21 cellular contexts compared by ENCODE assay signal in genomic region chr15:69290346-69291164, GRCh38. TPM values are rescaled to one million over a fixed set of nuclear protein-coding genes. Genes with fewer than 3 reads are reported as not detected.
A peak's percentile ranks its signal among the peaks of the same experiment; 100 is the strongest.
DNase-seq lines count a peak whose midpoint lies in the region; ATAC-seq and TF ChIP-seq lines count a peak whose summit lies in the region.
"Had no signal": no experiment of that assay in that cellular context is flagged by ENCODE, and none has a peak within 500 bp of the region (broad histone marks: within the 10 kb centered on the region; RNA-seq: fewer than 3 reads in every experiment).

No MANE protein-coding gene starts in this region.

- no peak overlapping the region for H2BK120ac ChIP-seq in mesenchymal stem cell (ENCODE audit: low read depth, low read length)

- H3K23ac ChIP-seq in mesenchymal stem cell (ENCODE audit: low read length in 2 of 2), result no peak overlapping the region

- no peak for TF ChIP-seq CTCF in endothelial cell (IDR thresholded peaks at IDR 0.05; ENCODE audit: unreplicated experiment)

- H4K91ac ChIP-seq in mesenchymal stem cell (ENCODE audit: low read length), result peak overlapping the region; percentile 77

- H3K36me3 ChIP-seq in mesenchymal stem cell (ENCODE audit: control insufficient read depth in 1 of 2, insufficient read depth in 2 of 2, low read depth in 1 of 2, low read length in 2 of 2), result no peaks in the 10 kb centered on the region
- H3K36me3 ChIP-seq: prostate gland had no signal

- H2BK12ac ChIP-seq in mesenchymal stem cell (ENCODE audit: low read length in 2 of 2), result peak overlapping the region; percentile 75 to 76

- no peak overlapping the region for H3K4me3 Mint-ChIP-seq in endothelial cell (ENCODE audit: unreplicated experiment)
- H3K4me3 Mint-ChIP-seq in activated T-helper 2 cell treated with anti-CD3 and anti-CD28 coated beads, Interferon-gamma antibody, Interleukin-2, Interleukin-4, amounts not matched to agents 10 μg/mL and 5 μg/mL and 100 μg/mL, durations not matched to agents 14 hours and 24 hours and 36 hours (ENCODE audit: low read depth), result no peak overlapping the region
- H3K4me3 Mint-ChIP-seq: central memory CD8-positive, alpha-beta T cell had no signal

- H3K36me3 Mint-ChIP-seq in endothelial cell (ENCODE audit: low read depth, unreplicated experiment), result no peaks in the 10 kb centered on the region
- no peaks in the 10 kb centered on the region for H3K36me3 Mint-ChIP-seq in activated T-helper 2 cell treated with anti-CD3 and anti-CD28 coated beads, Interferon-gamma antibody, Interleukin-2, Interleukin-4, amounts not matched to agents 10 μg/mL and 5 μg/mL and 100 μg/mL, durations not matched to agents 14 hours and 24 hours and 36 hours (ENCODE audit: low read depth)

- no peak overlapping the region for H3K9ac ChIP-seq in mesenchymal stem cell (ENCODE audit: low read length)

- no peak overlapping the region for H2AK5ac ChIP-seq in mesenchymal stem cell (ENCODE audit: low read length, severe bottlenecking)

- no peak overlapping the region for H3K27ac Mint-ChIP-seq in endothelial cell (ENCODE audit: unreplicated experiment)
- H3K27ac Mint-ChIP-seq in activated T-helper 2 cell treated with anti-CD3 and anti-CD28 coated beads, Interferon-gamma antibody, Interleukin-2, Interleukin-4, amounts not matched to agents 10 μg/mL and 5 μg/mL and 100 μg/mL, durations not matched to agents 14 hours and 24 hours and 36 hours, result no peak overlapping the region

- no peaks in the 10 kb centered on the region for H3K4me1 ChIP-seq in mesenchymal stem cell (ENCODE audit: control insufficient read depth, insufficient read depth, low read depth, low read length)
- H3K4me1 ChIP-seq: prostate gland had no signal

- H3K14ac ChIP-seq in mesenchymal stem cell (ENCODE audit: low read length in 2 of 2), result peak overlapping the region in 1 of 2 experiments; percentile 26

- ATAC-seq in Right ventricle myocardium superior (ENCODE audit: poor library complexity) (peak; percentile 76), HG02840 (IDR thresholded peaks at IDR 0.05; ENCODE audit: low FRiP score, unreplicated experiment) (no peak)
- ATAC-seq: PC-3 had no signal

- peak; percentile 11 for DNase-seq in activated CD8-positive, alpha-beta memory T cell treated with anti-CD3 and anti-CD28 coated beads for 24 hours
- no peak for DNase-seq in activated CD8-positive, alpha-beta memory T cell treated with anti-CD3 and anti-CD28 coated beads, Interleukin-2, amount 50 U/mL, for 4 hours
- peak; percentile 78 for DNase-seq in Right ventricle myocardium superior
- DNase-seq in mesenchymal stem cell, result no peak
- DNase-seq in hepatic stellate cell (ENCODE audit: low spot score), result no peak
- DNase-seq in endothelial cell (ENCODE audit: low spot score), result no peak
- no peak for DNase-seq in activated T-helper 2 cell treated with anti-CD3 and anti-CD28 coated beads, Interferon-gamma antibody, Interleukin-2, Interleukin-4, amounts not matched to agents 10 μg/mL and 5 μg/mL and 100 μg/mL, durations not matched to agents 14 hours and 24 hours and 36 hours (ENCODE audit: low spot score)
- DNase-seq: 8988T; activated CD4-positive, CD25-positive, alpha-beta regulatory T cell; Calu3; effector CD8-positive, alpha-beta T cell; mammary epithelial cell; NCI-H748 treated with DMSO at 0.1 percent for 48 hours; PC-3; stimulated activated CD4-positive, alpha-beta T cell treated with anti-CD3 and anti-CD28 coated beads, Interleukin-4, amount 100 ng/mL, for 4 hours; T-helper 2 cell had no signal

- no peak overlapping the region for H3K27ac ChIP-seq in mesenchymal stem cell (ENCODE audit: low read length, poor library complexity, severe bottlenecking)

- no peaks in the 10 kb centered on the region for H3K4me1 Mint-ChIP-seq in endothelial cell (ENCODE audit: unreplicated experiment)
- no peaks in the 10 kb centered on the region for H3K4me1 Mint-ChIP-seq in activated T-helper 2 cell treated with anti-CD3 and anti-CD28 coated beads, Interferon-gamma antibody, Interleukin-2, Interleukin-4, amounts not matched to agents 10 μg/mL and 5 μg/mL and 100 μg/mL, durations not matched to agents 14 hours and 24 hours and 36 hours (ENCODE audit: low read depth)
- H3K4me1 Mint-ChIP-seq: central memory CD8-positive, alpha-beta T cell had no signal

- WGBS in mesenchymal stem cell, result 90% methylated on average over 6 of the region's 7 CpGs

- peak overlapping the region in 1 of 2 experiments; percentile 68 for H3K4ac ChIP-seq in mesenchymal stem cell (ENCODE audit: low read depth in 1 of 2, low read length in 2 of 2)

- peak overlapping the region; percentile 30 for H2BK15ac ChIP-seq in mesenchymal stem cell (ENCODE audit: low read depth, poor library complexity, severe bottlenecking)

- no peaks in the 10 kb centered on the region for H3K9me3 Mint-ChIP-seq in endothelial cell (ENCODE audit: unreplicated experiment)
- no peaks in the 10 kb centered on the region for H3K9me3 Mint-ChIP-seq in activated T-helper 2 cell treated with anti-CD3 and anti-CD28 coated beads, Interferon-gamma antibody, Interleukin-2, Interleukin-4, amounts not matched to agents 10 μg/mL and 5 μg/mL and 100 μg/mL, durations not matched to agents 14 hours and 24 hours and 36 hours
- H3K9me3 Mint-ChIP-seq: central memory CD8-positive, alpha-beta T cell had no signal

- H3K9me3 ChIP-seq in mesenchymal stem cell (ENCODE audit: control insufficient read depth, low read length), result no peaks in the 10 kb centered on the region
- H3K9me3 ChIP-seq: prostate gland had no signal

- no peak overlapping the region for H2AFZ ChIP-seq in mesenchymal stem cell (ENCODE audit: low read depth, low read length)

- no peak overlapping the region for H3K4me2 ChIP-seq in mesenchymal stem cell (ENCODE audit: low read length, poor library complexity, severe bottlenecking)
- H3K4me2 ChIP-seq: smooth muscle cell had no signal

- peak overlapping the region; percentile 46 for H4K8ac ChIP-seq in mesenchymal stem cell (ENCODE audit: low read length)

- peaks cover 0 to 9% of the 10 kb centered on the region in 2 experiments for H3K27me3 ChIP-seq in mesenchymal stem cell (ENCODE audit: control insufficient read depth in 1 of 2, insufficient read depth in 1 of 2, low read length in 2 of 2)

- H3K79me1 ChIP-seq in mesenchymal stem cell (replicated peaks; ENCODE audit: low read length, poor library complexity, severe bottlenecking), result no peaks in the 10 kb centered on the region

- H3K27me3 Mint-ChIP-seq in endothelial cell (ENCODE audit: unreplicated experiment), result peaks cover 5% of the 10 kb centered on the region
- peaks cover 16% of the 10 kb centered on the region for H3K27me3 Mint-ChIP-seq in activated T-helper 2 cell treated with anti-CD3 and anti-CD28 coated beads, Interferon-gamma antibody, Interleukin-2, Interleukin-4, amounts not matched to agents 10 μg/mL and 5 μg/mL and 100 μg/mL, durations not matched to agents 14 hours and 24 hours and 36 hours (ENCODE audit: low read depth)

- intact Hi-C loops in Right ventricle myocardium superior (cut with DNase I), result no loop called here
- intact Hi-C loops in activated T-helper 2 cell treated with anti-CD3 and anti-CD28 coated beads, Interferon-gamma antibody, Interleukin-2, Interleukin-4, amounts not matched to agents 10 μg/mL and 5 μg/mL and 100 μg/mL, durations not matched to agents 14 hours and 24 hours and 36 hours (cut with micrococcal nuclease), result no loop called here

- H3K4me3 ChIP-seq in mesenchymal stem cell (ENCODE audit: insufficient read depth in 1 of 2, low read depth in 1 of 2, low read length in 2 of 2), result no peak overlapping the region
- H3K4me3 ChIP-seq: prostate gland, smooth muscle cell had no signal

- peak overlapping the region; percentile 63 to 80 for H3K18ac ChIP-seq in mesenchymal stem cell (ENCODE audit: low read depth in 1 of 2, low read length in 2 of 2)

- H2BK5ac ChIP-seq in mesenchymal stem cell (ENCODE audit: low read depth, low read length, poor library complexity, severe bottlenecking), result no peak overlapping the region

RNA-seq across cellular contexts. Expression of gene PAQR5, which starts 8.2 kb away (rescaled TPM):
- total RNA-seq in Right ventricle myocardium superior (0.73 TPM), endothelial cell (ENCODE audit: unreplicated experiment) (0.15 TPM)
- 8.3 TPM for polyA plus RNA-seq in mesenchymal stem cell (2013, experiment 1 of 2)
- polyA plus RNA-seq in mesenchymal stem cell (2013, experiment 2 of 2), result 8.1 TPM
- not detected in 2 replicates for total RNA-seq in activated T-helper 2 cell treated with anti-CD3 and anti-CD28 coated beads, Interferon-gamma antibody, Interleukin-2, Interleukin-4, amounts not matched to agents 10 μg/mL and 5 μg/mL and 100 μg/mL, durations not matched to agents 14 hours and 24 hours and 36 hours
- polyA plus RNA-seq: neural cell had no signal

Comparison
In these comparisons a context has a peak if more than half of its experiments do, and no peak if none do; other contexts are left out.
1. DNase-seq: peak in activated CD8-positive, alpha-beta memory T cell treated with anti-CD3 and anti-CD28 coated beads for 24 hours (single experiment) and Right ventricle myocardium superior (single experiment); none in activated CD8-positive, alpha-beta memory T cell treated with anti-CD3 and anti-CD28 coated beads, Interleukin-2, amount 50 U/mL, for 4 hours (single experiment), mesenchymal stem cell (single experiment), hepatic stellate cell (single experiment), endothelial cell (single experiment) and activated T-helper 2 cell treated with anti-CD3 and anti-CD28 coated beads, Interferon-gamma antibody, Interleukin-2, Interleukin-4, amounts not matched to agents 10 μg/mL and 5 μg/mL and 100 μg/mL, durations not matched to agents 14 hours and 24 hours and 36 hours (single experiment).